27 cellular contexts compared by ENCODE assay signal in genomic region chr19:22604571-22605274, GRCh38. TPM values are rescaled to one million over a fixed set of nuclear protein-coding genes. Genes with fewer than 3 reads are reported as not detected.
"Had no signal": no experiment of that assay in that cellular context is flagged by ENCODE, and none has a peak within 500 bp of the region (broad histone marks: within the 10 kb centered on the region; RNA-seq: fewer than 3 reads in every experiment).

No MANE protein-coding gene starts in this region.

- H3K36me3 ChIP-seq: brain microvascular endothelial cell, WERI-Rb-1 had no signal

- H3K27me3 ChIP-seq: brain microvascular endothelial cell had no signal

- H3K27ac ChIP-seq: brain microvascular endothelial cell, epithelial cell of prostate, WERI-Rb-1 had no signal

- ATAC-seq: activated CD4-positive, CD25-positive, alpha-beta regulatory T cell treated with anti-CD3 and anti-CD28 coated beads, Interleukin-2, amount 50 U/mL, for 24 hours; activated CD8-positive, alpha-beta T cell treated with anti-CD3 and anti-CD28 coated beads for 36 hours; activated T-cell treated with anti-CD3 and anti-CD28 coated beads, Interleukin-2, amount 50 U/mL, for 4 hours; activated T-helper 17 cell treated with anti-CD3 and anti-CD28 coated beads, Interleukin-2, amount 50 U/mL, for 72 hours; T-helper 17 cell had no signal

- DNase-seq: activated B cell treated with CpG ODN at 0.5 μM for 24 hours; activated CD4-positive, alpha-beta T cell treated with anti-CD3 and anti-CD28 coated beads for 48 hours; activated CD4-positive, alpha-beta T cell treated with anti-CD3 and anti-CD28 coated beads, Interleukin-2, amount 50 U/mL, for 1 hour; activated CD4-positive, alpha-beta T cell treated with anti-CD3 and anti-CD28 coated beads, Interleukin-2, amount 50 U/mL, for 48 hours; activated CD8-positive, alpha-beta memory T cell treated with anti-CD3 and anti-CD28 coated beads for 24 hours; activated CD8-positive, alpha-beta T cell treated with anti-CD3 and anti-CD28 coated beads for 36 hours; activated effector memory CD4-positive, alpha-beta T cell treated with Interleukin-2 at 50 U/mL for 16 hours; activated gamma-delta T cell treated with Interleukin-2 at 50 U/mL for 16 hours; activated naive CD4-positive, alpha-beta T cell treated with anti-CD3 and anti-CD28 coated beads, Interleukin-2, amount 50 U/mL, for 16 hours; activated naive CD4-positive, alpha-beta T cell treated with Interleukin-2 at 50 U/mL for 16 hours; activated T-cell treated with anti-CD3 and anti-CD28 coated beads, Interleukin-2, amount 50 U/mL, for 4 hours; amniotic stem cell; anterior cingulate cortex; brain microvascular endothelial cell; caudate nucleus; effector CD8-positive, alpha-beta T cell; foreskin fibroblast; T-helper 1 cell; T-helper 17 cell; T1000; WERI-Rb-1 had no signal

RNA-seq across cellular contexts. Expression of gene ZNF492, which starts 29.4 kb away (rescaled TPM):
- total RNA-seq: astrocyte, chondrocyte, endothelial cell of umbilical vein had no signal
